ENCODE assay signal across 9 cellular contexts in the genomic region with DNA sequence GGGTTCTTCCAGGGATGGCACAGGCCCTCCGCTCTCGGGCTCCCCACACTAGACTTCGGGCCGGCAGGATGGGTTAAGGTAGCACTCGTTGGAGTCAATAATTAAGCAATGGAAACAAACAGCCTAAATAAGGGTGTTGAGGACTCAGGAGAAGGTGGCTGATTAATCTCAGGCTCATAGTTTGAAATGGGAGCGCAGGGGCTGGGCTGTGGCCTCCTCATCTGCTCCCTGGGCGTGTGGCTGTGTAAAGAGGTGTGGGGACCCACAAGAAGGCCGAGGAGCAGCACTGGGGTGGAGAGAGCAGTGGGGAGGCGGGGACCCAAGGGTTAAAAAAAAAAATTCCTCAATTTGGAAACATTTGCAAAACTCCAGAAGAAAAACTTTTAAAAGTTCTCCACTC. TPM values are rescaled to one million over a fixed set of nuclear protein-coding genes. Genes with fewer than 3 reads are reported as not detected.
DNase-seq lines count a peak whose midpoint lies in the region; ATAC-seq and TF ChIP-seq lines count a peak whose summit lies in the region.
"Had no signal": no experiment of that assay in that cellular context is flagged by ENCODE, and none has a peak within 500 bp of the region (broad histone marks: within the 10 kb centered on the region; RNA-seq: fewer than 3 reads in every experiment).

No MANE protein-coding gene starts in this region.

- H3K4me1 Mint-ChIP-seq in Calu3 (ENCODE audit: low read depth, unreplicated experiment), result peaks cover 7% of the 10 kb centered on the region
- H3K4me1 Mint-ChIP-seq in WTC11, result peaks cover 42% of the 10 kb centered on the region

- 77% methylated on average over 9 of the region's 9 CpGs for WGBS in prostate gland

- H3K4me3 ChIP-seq in fibroblast of pulmonary artery (replicated peaks; ENCODE audit: low read depth, low read length), result peak overlapping the region; percentile 55
- H3K4me3 ChIP-seq in prostate gland, result peak overlapping the region in 1 of 2 donors; percentile 66

- TF ChIP-seq CTCF in Calu3 (IDR thresholded peaks at IDR 0.05; ENCODE audit: unreplicated experiment), result no peak
- TF ChIP-seq CTCF in WTC11 (IDR thresholded peaks at IDR 0.05), result no peak
- TF ChIP-seq CTCF in fibroblast of pulmonary artery (IDR thresholded peaks at IDR 0.05; ENCODE audit: low read length, missing control alignments), result no peak
- TF ChIP-seq CTCF in prostate gland (IDR thresholded peaks at IDR 0.05), result no peak

- ATAC-seq in WTC11, result no peak
- no peak for ATAC-seq in HG03520 (IDR thresholded peaks at IDR 0.05; ENCODE audit: unreplicated experiment)
- ATAC-seq in GM18511 (IDR thresholded peaks at IDR 0.05; ENCODE audit: unreplicated experiment), result no peak

- no peak overlapping the region for H3K27ac Mint-ChIP-seq in Calu3 (ENCODE audit: unreplicated experiment)
- 0 out of 2 replicates have a peak overlapping the region, but pooled peaks have one; percentile 57 for H3K27ac Mint-ChIP-seq in WTC11

- no peak for TF ChIP-seq POLR2A in prostate gland (IDR thresholded peaks at IDR 0.05)

- no peaks in the 10 kb centered on the region for H3K4me1 ChIP-seq in prostate gland (replicated peaks)

- BruUV-seq in Calu3 (replicated peaks; lab: Mats Ljungman, UMichigan), result no TSS peak

- intact Hi-C loops in Calu3 (cut with micrococcal nuclease; ENCODE audit: unreplicated experiment) (no loop called here), prostate gland (cut with DNase I) (loop anchor here (1.0 to 5.0 kb wide), 2 partner anchors 18 to 34 kb away; no protein-coding TSS in a partner anchor)

- H3K9me3 ChIP-seq in prostate gland, result no peaks in the 10 kb centered on the region

- CTCF ChIA-PET in Calu3 (lab: Charles Lee) (no interaction called here), WTC11 (lab: Charles Lee) (interaction anchor here (0.7 to 4.0 kb wide), 7 partner anchors 13 to 71 kb away, joined by 3 to 24 read pairs (median 8); a partner anchor contains a TSS)

- H3K4me3 Mint-ChIP-seq in Calu3 (ENCODE audit: low read depth, unreplicated experiment) (peak overlapping the region; percentile 73), WTC11 (peak overlapping the region; percentile 87)

- no peak for DNase-seq in Calu3
- no peak for DNase-seq in WTC11 (ENCODE audit: low spot score)
- no peak for DNase-seq in fibroblast of pulmonary artery (ENCODE audit: low read depth)
- no peak for DNase-seq in prostate gland (ENCODE audit: low spot score)
- no peak for DNase-seq in SKM-1 treated with dmso at 0.1 percent for 144 hours (lab: John Stamatoyannopoulos, UW; ENCODE audit: unreplicated experiment)
- no peak for DNase-seq in amygdala (lab: John Stamatoyannopoulos, UW)
- DNase-seq: T1000 had no signal

- peaks cover 40% of the 10 kb centered on the region for H3K36me3 Mint-ChIP-seq in Calu3 (ENCODE audit: insufficient read depth, unreplicated experiment)
- peaks cover 21% of the 10 kb centered on the region for H3K36me3 Mint-ChIP-seq in WTC11

- H3K27me3 Mint-ChIP-seq in Calu3 (ENCODE audit: unreplicated experiment) (peaks cover 33% of the 10 kb centered on the region), WTC11 (ENCODE audit: low read depth) (peaks cover 20% of the 10 kb centered on the region)

- POLR2A ChIA-PET in WTC11 (lab: Charles Lee), result interaction anchor here (0.7 to 1.1 kb wide), 4 partner anchors 19 to 215 kb away, joined by 3 to 8 read pairs (median 4); no protein-coding TSS in a partner anchor

- H3K27ac ChIP-seq in prostate gland, result peak overlapping the region; percentile 82 to 83

- no peaks in the 10 kb centered on the region for H3K36me3 ChIP-seq in prostate gland

- H3K27me3 ChIP-seq in prostate gland (replicated peaks; ENCODE audit: insufficient read depth), result no peaks in the 10 kb centered on the region

- H3K9me3 Mint-ChIP-seq in Calu3 (ENCODE audit: low read depth, unreplicated experiment) (no peaks in the 10 kb centered on the region), WTC11 (peaks cover 5% of the 10 kb centered on the region)

TF ChIP-seq in WTC11, 78 proteins besides CTCF, POLR2A, EP300 and RAD21:
- TF ChIP-seq CBFB (CRISPR knock-in tag; IDR thresholded peaks at IDR 0.05; ENCODE audit: low read depth) (no peak), ESRRA (CRISPR knock-in tag; IDR thresholded peaks at IDR 0.05; ENCODE audit: borderline replicate concordance) (no peak), PRRX2 (CRISPR knock-in tag; IDR thresholded peaks at IDR 0.05) (no peak), SOX15 (CRISPR knock-in tag; IDR thresholded peaks at IDR 0.05) (no peak), ZNF232 (CRISPR knock-in tag; IDR thresholded peaks at IDR 0.05) (no peak), ZNF263 (CRISPR knock-in tag; IDR thresholded peaks at IDR 0.05; ENCODE audit: low read depth) (no peak)
- TF ChIP-seq, protein P1, sequence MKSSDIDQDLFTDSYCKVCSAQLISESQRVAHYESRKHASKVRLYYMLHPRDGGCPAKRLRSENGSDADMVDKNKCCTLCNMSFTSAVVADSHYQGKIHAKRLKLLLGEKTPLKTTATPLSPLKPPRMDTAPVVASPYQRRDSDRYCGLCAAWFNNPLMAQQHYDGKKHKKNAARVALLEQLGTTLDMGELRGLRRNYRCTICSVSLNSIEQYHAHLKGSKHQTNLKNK (CRISPR knock-in tag; IDR thresholded peaks at IDR 0.05), result no peak
- TF ChIP-seq, protein P2, sequence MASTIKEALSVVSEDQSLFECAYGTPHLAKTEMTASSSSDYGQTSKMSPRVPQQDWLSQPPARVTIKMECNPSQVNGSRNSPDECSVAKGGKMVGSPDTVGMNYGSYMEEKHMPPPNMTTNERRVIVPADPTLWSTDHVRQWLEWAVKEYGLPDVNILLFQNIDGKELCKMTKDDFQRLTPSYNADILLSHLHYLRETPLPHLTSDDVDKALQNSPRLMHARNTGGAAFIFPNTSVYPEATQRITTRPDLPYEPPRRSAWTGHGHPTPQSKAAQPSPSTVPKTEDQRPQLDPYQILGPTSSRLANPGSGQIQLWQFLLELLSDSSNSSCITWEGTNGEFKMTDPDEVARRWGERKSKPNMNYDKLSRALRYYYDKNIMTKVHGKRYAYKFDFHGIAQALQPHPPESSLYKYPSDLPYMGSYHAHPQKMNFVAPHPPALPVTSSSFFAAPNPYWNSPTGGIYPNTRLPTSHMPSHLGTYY (CRISPR knock-in tag; IDR thresholded peaks at IDR 0.05), result no peak
- TF ChIP-seq, protein P3, sequence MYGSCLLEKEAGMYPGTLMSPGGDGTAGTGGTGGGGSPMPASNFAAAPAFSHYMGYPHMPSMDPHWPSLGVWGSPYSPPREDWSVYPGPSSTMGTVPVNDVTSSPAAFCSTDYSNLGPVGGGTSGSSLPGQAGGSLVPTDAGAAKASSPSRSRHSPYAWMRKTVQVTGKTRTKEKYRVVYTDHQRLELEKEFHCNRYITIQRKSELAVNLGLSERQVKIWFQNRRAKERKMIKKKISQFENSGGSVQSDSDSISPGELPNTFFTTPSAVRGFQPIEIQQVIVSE (CRISPR knock-in tag; IDR thresholded peaks at IDR 0.05; ENCODE audit: borderline replicate concordance), result no peak
TF ChIP-seq in WTC11: peak in this region for 0.

RNA-seq across cellular contexts. Expression of a gene that starts 1.3 kb away (rescaled TPM):
- total RNA-seq in Calu3 (2022) (25.7 and 34.5 TPM in 2 replicates), WTC11 (2021) (137 to 240 TPM (median 149 TPM) in 3 replicates), prostate gland (100 to 1,000 TPM in 1 of 2 donors, 10 to 100 TPM in 1; 51.9 to 133 TPM)

RNA-seq across cellular contexts. Expression of a gene that starts 52.6 kb away (rescaled TPM):
- not detected in 2 replicates for total RNA-seq in Calu3 (2022)
- total RNA-seq in WTC11 (2021), result 0.23 to 0.50 TPM (median 0.23 TPM) in 3 replicates
- not detected for total RNA-seq in prostate gland
